Comparison of ENCODE assay signal across 13 cellular contexts in genomic region chr1:230126529-230127104, GRCh38. TPM values are rescaled to one million over a fixed set of nuclear protein-coding genes. Genes with fewer than 3 reads are reported as not detected.
A peak's percentile ranks its signal among the peaks of the same experiment; 100 is the strongest.
DNase-seq lines count a peak whose midpoint lies in the region; ATAC-seq, FAIRE-seq and TF ChIP-seq lines count a peak whose summit lies in the region.
"Had no signal": no experiment of that assay in that cellular context is flagged by ENCODE, and none has a peak within 500 bp of the region (broad histone marks: within the 10 kb centered on the region; RNA-seq: fewer than 3 reads in every experiment).

No MANE protein-coding gene starts in this region.

- peak overlapping the region; percentile 76 for H3K4me3 Mint-ChIP-seq in activated CD4-positive, alpha-beta T cell treated with anti-CD3 and anti-CD28 coated beads, Interleukin-2, amount 10 ng/mL, durations not matched to agents 24 days and 14 days
- H3K4me3 Mint-ChIP-seq in IgD-negative memory B cell (peak overlapping the region in 2 of 4 donors; percentile 67 to 75), astrocyte (ENCODE audit: unreplicated experiment) (peak overlapping the region; percentile 10), neural progenitor cell (no peak overlapping the region)
- H3K4me3 Mint-ChIP-seq: type B pancreatic cell had no signal

- H4K20me1 ChIP-seq in astrocyte (ENCODE audit: insufficient read depth, low read length) (peaks cover 91% of the 10 kb centered on the region), neural progenitor cell (ENCODE audit: low read depth) (peaks cover 79% of the 10 kb centered on the region)

- H3K4me2 ChIP-seq in astrocyte (ENCODE audit: low read length) = no peak overlapping the region
- H3K4me2 ChIP-seq in neural progenitor cell = peak overlapping the region; percentile 46

- H3K36me3 ChIP-seq in astrocyte (ENCODE audit: insufficient read depth, low read length) (no peaks in the 10 kb centered on the region), neural progenitor cell (no peaks in the 10 kb centered on the region), right atrium auricular region (no peaks in the 10 kb centered on the region), heart left ventricle (no peaks in the 10 kb centered on the region)

- WGBS in heart left ventricle, 4 donors = 84 to 93% (median 88%) methylated on average over 16 of the region's 16 CpGs

- no peak for FAIRE-seq in astrocyte (lab: Jason Lieb, UNC)

- H3K4me3 ChIP-seq in astrocyte (ENCODE audit: insufficient read depth, low read depth, low read length) = no peak overlapping the region
- H3K4me3 ChIP-seq in neural progenitor cell = no peak overlapping the region
- no peak overlapping the region for H3K4me3 ChIP-seq in right atrium auricular region
- H3K4me3 ChIP-seq in heart left ventricle = no peak overlapping the region

- intact Hi-C loops in activated CD4-positive, alpha-beta T cell treated with anti-CD3 and anti-CD28 coated beads, Interleukin-2, amount 10 ng/mL, durations not matched to agents 24 days and 14 days (cut with micrococcal nuclease) = loop anchor here (1.0 to 10.0 kb wide), 6 partner anchors 16 to 682 kb away; partner anchors contain the start of gene GALNT2
- intact Hi-C loops in heart left ventricle (cut with DNase I) = no loop called here

- H3K36me3 Mint-ChIP-seq in activated CD4-positive, alpha-beta T cell treated with anti-CD3 and anti-CD28 coated beads, Interleukin-2, amount 10 ng/mL, durations not matched to agents 24 days and 14 days (ENCODE audit: low read depth) = peaks cover 9% of the 10 kb centered on the region
- H3K36me3 Mint-ChIP-seq in IgD-negative memory B cell (peaks cover 8% of the 10 kb centered on the region), astrocyte (ENCODE audit: low read depth, unreplicated experiment) (peaks cover 20% of the 10 kb centered on the region), neural progenitor cell (peaks cover 6% of the 10 kb centered on the region)
- H3K36me3 Mint-ChIP-seq: type B pancreatic cell had no signal

- H3K79me2 ChIP-seq in astrocyte (ENCODE audit: insufficient read depth, low read length) (peaks cover 98% of the 10 kb centered on the region), neural progenitor cell (ENCODE audit: low read depth) (peaks cover 68% of the 10 kb centered on the region)

- H3K27ac ChIP-seq in astrocyte (ENCODE audit: low read depth, low read length) = no peak overlapping the region
- H3K27ac ChIP-seq in neural progenitor cell = no peak overlapping the region
- H3K27ac ChIP-seq in right atrium auricular region = no peak overlapping the region
- no peak overlapping the region for H3K27ac ChIP-seq in heart left ventricle

- ATAC-seq in GM19035 (IDR thresholded peaks at IDR 0.05; ENCODE audit: unreplicated experiment) = no peak
- no peak for ATAC-seq in heart left ventricle

- H2AFZ ChIP-seq in astrocyte (ENCODE audit: low read depth, low read length) (no peak overlapping the region), neural progenitor cell (replicated peaks) (no peak overlapping the region)

- H3K27ac Mint-ChIP-seq in activated CD4-positive, alpha-beta T cell treated with anti-CD3 and anti-CD28 coated beads, Interleukin-2, amount 10 ng/mL, durations not matched to agents 24 days and 14 days = peak overlapping the region; percentile 81
- peak overlapping the region in 2 of 3 donors; percentile 37 to 69 for H3K27ac Mint-ChIP-seq in IgD-negative memory B cell
- H3K27ac Mint-ChIP-seq in astrocyte (ENCODE audit: unreplicated experiment) = peak overlapping the region; percentile 98
- peak overlapping the region; percentile 77 for H3K27ac Mint-ChIP-seq in neural progenitor cell

- H3K9ac ChIP-seq in astrocyte (ENCODE audit: low read length) (no peak overlapping the region), neural progenitor cell (no peak overlapping the region)

- H3K27me3 ChIP-seq in astrocyte (ENCODE audit: insufficient read depth, low read length) (no peaks in the 10 kb centered on the region), neural progenitor cell (no peaks in the 10 kb centered on the region), right atrium auricular region (no peaks in the 10 kb centered on the region), heart left ventricle (no peaks in the 10 kb centered on the region)

- DNase-seq in activated CD4-positive, alpha-beta T cell treated with anti-CD3 and anti-CD28 coated beads, Interleukin-2, amount 10 ng/mL, durations not matched to agents 24 days and 14 days = no peak
- DNase-seq in activated CD4-positive, alpha-beta T cell treated with anti-CD3 and anti-CD28 coated beads for 1 hour = no peak
- DNase-seq in astrocyte (ENCODE audit: low read depth) = no peak
- DNase-seq in neural progenitor cell (ENCODE audit: low spot score) = no peak
- DNase-seq in right atrium auricular region (ENCODE audit: low spot score) = no peak
- no peak for DNase-seq in heart left ventricle
- DNase-seq: effector CD4-positive, alpha-beta T cell; NCI-H1436; NCI-H524 had no signal

- peaks cover 72% of the 10 kb centered on the region for H3K4me1 Mint-ChIP-seq in activated CD4-positive, alpha-beta T cell treated with anti-CD3 and anti-CD28 coated beads, Interleukin-2, amount 10 ng/mL, durations not matched to agents 24 days and 14 days
- H3K4me1 Mint-ChIP-seq in IgD-negative memory B cell (peaks cover 43 to 47% (median 43%) of the 10 kb centered on the region in 3 donors), astrocyte (ENCODE audit: low read depth, unreplicated experiment) (peaks cover 86% of the 10 kb centered on the region), neural progenitor cell (peaks cover 71% of the 10 kb centered on the region)

- TF ChIP-seq CTCF in astrocyte (IDR thresholded peaks at IDR 0.05; ENCODE audit: insufficient read depth, low read depth, low read length) = no peak
- no peak for TF ChIP-seq CTCF in neural progenitor cell (IDR thresholded peaks at IDR 0.05)
- no peak for TF ChIP-seq CTCF in right atrium auricular region (IDR thresholded peaks at IDR 0.05)
- no peak for TF ChIP-seq CTCF in heart left ventricle (IDR thresholded peaks at IDR 0.05)

- no peaks in the 10 kb centered on the region for H3K27me3 Mint-ChIP-seq in activated CD4-positive, alpha-beta T cell treated with anti-CD3 and anti-CD28 coated beads, Interleukin-2, amount 10 ng/mL, durations not matched to agents 24 days and 14 days
- H3K27me3 Mint-ChIP-seq in IgD-negative memory B cell = no peaks in the 10 kb centered on the region
- H3K27me3 Mint-ChIP-seq in astrocyte (ENCODE audit: low read depth, unreplicated experiment) = no peaks in the 10 kb centered on the region
- no peaks in the 10 kb centered on the region for H3K27me3 Mint-ChIP-seq in neural progenitor cell (ENCODE audit: insufficient read depth, low read depth)
- H3K27me3 Mint-ChIP-seq: progenitor cell of endocrine pancreas had no signal

- TF ChIP-seq POLR2A in heart left ventricle (IDR thresholded peaks at IDR 0.05) = no peak

- H3K4me1 ChIP-seq in astrocyte (ENCODE audit: insufficient read depth, low read length) (peaks cover 28% of the 10 kb centered on the region), neural progenitor cell (peaks cover 36% of the 10 kb centered on the region), right atrium auricular region (peaks cover 0 to 36% of the 10 kb centered on the region in 2 donors), heart left ventricle (peaks cover 0 to 66% (median 19%) of the 10 kb centered on the region in 12 donors)

- no peaks in the 10 kb centered on the region for H3F3A ChIP-seq in neural progenitor cell (ENCODE audit: low read depth)

- H3K9me3 Mint-ChIP-seq in activated CD4-positive, alpha-beta T cell treated with anti-CD3 and anti-CD28 coated beads, Interleukin-2, amount 10 ng/mL, durations not matched to agents 24 days and 14 days = no peaks in the 10 kb centered on the region
- no peaks in the 10 kb centered on the region for H3K9me3 Mint-ChIP-seq in IgD-negative memory B cell
- no peaks in the 10 kb centered on the region for H3K9me3 Mint-ChIP-seq in astrocyte (ENCODE audit: unreplicated experiment)
- no peaks in the 10 kb centered on the region for H3K9me3 Mint-ChIP-seq in neural progenitor cell
- H3K9me3 Mint-ChIP-seq: type B pancreatic cell had no signal

- H3K9me3 ChIP-seq in astrocyte (ENCODE audit: insufficient read depth, low read depth, low read length) = no peaks in the 10 kb centered on the region
- H3K9me3 ChIP-seq in neural progenitor cell (ENCODE audit: low read depth) = no peaks in the 10 kb centered on the region
- no peaks in the 10 kb centered on the region for H3K9me3 ChIP-seq in right atrium auricular region
- H3K9me3 ChIP-seq in heart left ventricle = no peaks in the 10 kb centered on the region

RNA-seq across cellular contexts. Expression of gene GALNT2, which starts 59.6 kb away (rescaled TPM):
- total RNA-seq in activated CD4-positive, alpha-beta T cell treated with anti-CD3 and anti-CD28 coated beads, Interleukin-2, amount 10 ng/mL, durations not matched to agents 24 days and 14 days = 68.5 and 72.4 TPM in 2 replicates
- polyA plus RNA-seq in IgD-negative memory B cell (15.8 TPM), heart left ventricle (10 to 100 TPM; 10.1 to 44.8 TPM)
- total RNA-seq in astrocyte (507 and 634 TPM in 2 replicates), neural progenitor cell (ENCODE audit: low replicate concordance) (37.6 and 61.4 TPM in 2 replicates), right atrium auricular region (10 to 100 TPM; 29.9 to 39.5 TPM), heart left ventricle (10 to 100 TPM; 21.0 to 44.9 (median 31.6) TPM)
